Comparison of ENCODE assay signal across 15 cellular contexts in the genomic region with DNA sequence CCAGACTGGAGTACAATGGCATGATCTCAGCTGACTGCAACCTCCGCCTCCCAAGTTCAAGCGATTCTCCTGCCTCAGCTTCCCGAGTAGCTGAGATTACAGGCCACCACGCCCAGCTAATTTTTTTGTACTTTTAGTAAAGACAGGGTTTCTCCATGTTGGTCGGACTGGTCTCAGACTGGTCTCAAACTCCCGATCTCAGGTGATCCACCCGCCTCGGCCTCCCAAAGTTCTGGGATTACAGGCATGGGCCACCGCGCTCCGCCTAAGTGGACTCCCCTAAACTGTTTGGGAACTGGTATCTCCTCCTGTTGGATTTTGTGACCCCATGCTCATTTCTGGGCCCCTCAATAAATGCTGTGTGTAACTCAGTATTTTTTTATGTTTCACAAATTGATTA. TPM values are rescaled to one million over a fixed set of nuclear protein-coding genes. Genes with fewer than 3 reads are reported as not detected.
"Had no signal": no experiment of that assay in that cellular context is flagged by ENCODE, and none has a peak within 500 bp of the region (broad histone marks: within the 10 kb centered on the region; RNA-seq: fewer than 3 reads in every experiment).

No MANE protein-coding gene starts in this region.

RNA-seq across cellular contexts. Expression of gene SCTR, which starts 5.3 kb away (rescaled TPM):
- total RNA-seq: activated naive CD4-positive, alpha-beta T cell treated with anti-CD3 and anti-CD28 coated beads for 36 hours; activated naive CD4-positive, alpha-beta T cell treated with anti-CD3 and anti-CD28 coated beads, Interleukin-2, amount 50 U/mL, for 72 hours; activated naive CD8-positive, alpha-beta T cell treated with anti-CD3 and anti-CD28 coated beads for 36 hours; activated naive CD8-positive, alpha-beta T cell treated with anti-CD3 and anti-CD28 coated beads, Interleukin-2, amount 10 ng/mL, durations not matched to agents 7 days and 5 days; activated T-cell treated with anti-CD3 and anti-CD28 coated beads, Interleukin-2, amount 50 U/mL, for 4 hours; activated T-cell treated with anti-CD3 and anti-CD28 coated beads, Interleukin-2, amount 50 U/mL, for 72 hours; activated T-helper 1 cell treated with anti-CD3 and anti-CD28 coated beads, Interleukin-12 subunit alpha, Interleukin-12 subunit beta, Interleukin-2, Interleukin-4 antibody, amounts not matched to agents 30 ng/mL and 10 ng/mL and 1 ng/mL, durations not matched to agents 14 hours and 24 hours and 36 hours; activated T-helper 17 cell treated with anti-CD3 and anti-CD28 coated beads, Interleukin-2, amount 50 U/mL, for 72 hours; activated T-helper 2 cell treated with anti-CD3 and anti-CD28 coated beads, Interferon-gamma antibody, Interleukin-2, Interleukin-4, amounts not matched to agents 10 μg/mL and 5 μg/mL and 100 μg/mL, durations not matched to agents 14 hours and 24 hours and 36 hours; aorta; ascending aorta; astrocyte; breast epithelium; bronchial epithelial cell; chondrocyte had no signal

RNA-seq across cellular contexts. Expression of gene CFAP221, which starts 25.2 kb away (rescaled TPM):
- total RNA-seq: activated naive CD4-positive, alpha-beta T cell treated with anti-CD3 and anti-CD28 coated beads for 36 hours; activated naive CD4-positive, alpha-beta T cell treated with anti-CD3 and anti-CD28 coated beads, Interleukin-2, amount 50 U/mL, for 72 hours; activated naive CD8-positive, alpha-beta T cell treated with anti-CD3 and anti-CD28 coated beads for 36 hours; activated naive CD8-positive, alpha-beta T cell treated with anti-CD3 and anti-CD28 coated beads, Interleukin-2, amount 10 ng/mL, durations not matched to agents 7 days and 5 days; activated T-cell treated with anti-CD3 and anti-CD28 coated beads, Interleukin-2, amount 50 U/mL, for 4 hours; activated T-cell treated with anti-CD3 and anti-CD28 coated beads, Interleukin-2, amount 50 U/mL, for 72 hours; activated T-helper 1 cell treated with anti-CD3 and anti-CD28 coated beads, Interleukin-12 subunit alpha, Interleukin-12 subunit beta, Interleukin-2, Interleukin-4 antibody, amounts not matched to agents 30 ng/mL and 10 ng/mL and 1 ng/mL, durations not matched to agents 14 hours and 24 hours and 36 hours; activated T-helper 17 cell treated with anti-CD3 and anti-CD28 coated beads, Interleukin-2, amount 50 U/mL, for 72 hours; activated T-helper 2 cell treated with anti-CD3 and anti-CD28 coated beads, Interferon-gamma antibody, Interleukin-2, Interleukin-4, amounts not matched to agents 10 μg/mL and 5 μg/mL and 100 μg/mL, durations not matched to agents 14 hours and 24 hours and 36 hours; ascending aorta had no signal
